Comparison of ENCODE assay signal across 8 cellular contexts in the genomic region with DNA sequence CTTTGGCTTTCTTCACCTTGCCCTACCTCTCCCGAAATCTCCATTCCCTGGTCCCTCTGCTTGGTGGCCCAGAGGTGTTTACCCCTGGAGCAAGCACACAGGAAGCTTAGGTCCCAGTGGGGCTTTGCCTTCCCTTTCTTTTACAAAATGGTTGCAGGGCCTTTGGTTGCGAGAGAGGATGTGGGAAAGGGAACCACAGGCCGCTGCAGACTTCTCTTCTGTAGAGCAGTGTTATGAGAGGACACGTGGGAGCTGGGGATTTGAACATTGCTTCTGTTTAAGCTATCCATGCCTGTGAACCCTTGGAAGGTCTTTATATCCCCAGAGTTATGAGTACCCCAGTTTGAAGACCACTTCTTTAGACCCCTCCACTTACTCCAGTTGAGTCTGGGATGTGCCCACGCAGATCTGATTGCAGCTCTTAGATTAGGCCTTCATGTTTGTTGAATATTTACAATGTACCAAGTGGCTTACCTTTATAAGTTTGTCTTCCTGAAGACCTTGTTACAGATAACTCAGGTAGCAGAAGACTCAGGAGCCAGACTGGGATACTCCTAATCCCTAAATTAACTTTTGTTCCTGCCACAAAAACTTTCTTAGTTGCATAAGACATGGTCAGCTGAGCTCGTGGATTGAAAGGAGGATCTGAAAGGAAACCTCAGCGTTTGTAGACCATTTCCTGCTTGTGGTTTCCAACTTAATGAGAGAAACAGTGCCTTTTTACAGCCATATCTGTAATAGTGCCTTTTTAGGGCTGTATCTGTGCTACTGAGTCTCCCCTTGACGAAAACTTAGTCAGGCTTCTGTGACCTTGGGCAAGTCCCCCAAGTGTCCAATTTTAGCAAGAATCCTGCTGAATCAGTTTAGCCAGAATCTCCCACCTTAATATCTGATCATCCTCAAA. TPM values are rescaled to one million over a fixed set of nuclear protein-coding genes. Genes with fewer than 3 reads are reported as not detected.
A peak's percentile ranks its signal among the peaks of the same experiment; 100 is the strongest.
DNase-seq lines count a peak whose midpoint lies in the region; ATAC-seq and TF ChIP-seq lines count a peak whose summit lies in the region.

No MANE protein-coding gene starts in this region.

- H3K9ac ChIP-seq in DND-41 (ENCODE audit: low read depth, low read length) = peak overlapping the region; percentile 28; the same call in 1 of the 2 replicates

- no peaks in the 10 kb centered on the region for H3K27me3 ChIP-seq in DND-41 (ENCODE audit: insufficient read depth, low read length, poor library complexity)
- H3K27me3 ChIP-seq in left lung = no peaks in the 10 kb centered on the region

- no peaks in the 10 kb centered on the region for H3K79me2 ChIP-seq in DND-41 (ENCODE audit: insufficient read depth, low read length)

- H3K4me3 Mint-ChIP-seq in WTC11 (no peak overlapping the region), endothelial cell (ENCODE audit: unreplicated experiment) (no peak overlapping the region)

- peaks cover 11% of the 10 kb centered on the region for H3K9me3 Mint-ChIP-seq in WTC11
- no peaks in the 10 kb centered on the region for H3K9me3 Mint-ChIP-seq in endothelial cell (ENCODE audit: unreplicated experiment)

- peak; percentile 86 for DNase-seq in DND-41
- DNase-seq in WTC11 (ENCODE audit: low spot score) = no peak
- peak in 1 of 2 donors; percentile 64 for DNase-seq in left lung
- DNase-seq in AG08395 (ENCODE audit: low spot score) = no peak
- no peak for DNase-seq in endothelial cell (ENCODE audit: low spot score)
- no peak for DNase-seq in NCI-H2081 (lab: John Stamatoyannopoulos, UW)

- H3K36me3 Mint-ChIP-seq in WTC11 (no peaks in the 10 kb centered on the region), endothelial cell (ENCODE audit: low read depth, unreplicated experiment) (no peaks in the 10 kb centered on the region)

- peak overlapping the region; percentile 38; the same call in 1 of the 2 replicates for H2AFZ ChIP-seq in DND-41 (ENCODE audit: low read depth, low read length)

- peak overlapping the region in 1 of 2 experiments; percentile 19; a peak in 2 of 4 replicates for H3K4me3 ChIP-seq in DND-41 (ENCODE audit: low read depth in 1 of 2, low read length in 2 of 2)
- no peak overlapping the region for H3K4me3 ChIP-seq in left lung

- intact Hi-C loops in left lung (cut with DNase I) = no loop called here

- peak; percentile 96 for ATAC-seq in DND-41 (ENCODE audit: insufficient read depth, low read depth)
- peak; percentile 95 for ATAC-seq in GM19372 (IDR thresholded peaks at IDR 0.05; ENCODE audit: low read depth, unreplicated experiment)
- peak; percentile 96 for ATAC-seq in HG03280 (IDR thresholded peaks at IDR 0.05; ENCODE audit: unreplicated experiment)
- peak; percentile 24; the same call in 1 of the 2 replicates for ATAC-seq in WTC11
- peak; percentile 81 for ATAC-seq in left lung

- H3K4me1 Mint-ChIP-seq in WTC11 = peaks cover 24% of the 10 kb centered on the region
- H3K4me1 Mint-ChIP-seq in endothelial cell (ENCODE audit: unreplicated experiment) = peaks cover 3% of the 10 kb centered on the region

- H3K4me2 ChIP-seq in DND-41 (ENCODE audit: insufficient read depth, low read length) = peak overlapping the region; percentile 51

- H3K4me1 ChIP-seq in DND-41 (ENCODE audit: insufficient read depth, low read length) (peaks cover 35% of the 10 kb centered on the region), left lung (peaks cover 7 to 42% of the 10 kb centered on the region in 2 donors)

- TF ChIP-seq CTCF in DND-41 (IDR thresholded peaks at IDR 0.05; ENCODE audit: borderline replicate concordance, extremely low read depth, low read length, poor library complexity, severe bottlenecking) (no peak), WTC11 (IDR thresholded peaks at IDR 0.05) (no peak), left lung (IDR thresholded peaks at IDR 0.05) (no peak), endothelial cell (IDR thresholded peaks at IDR 0.05; ENCODE audit: unreplicated experiment) (no peak)

- H4K20me1 ChIP-seq in DND-41 (ENCODE audit: insufficient read depth, low read length) = no peaks in the 10 kb centered on the region

- CTCF ChIA-PET in WTC11 (lab: Charles Lee) = interaction anchor here (0.7 kb wide), 1 partner anchor 221 kb away, joined by 3 read pairs; no protein-coding TSS in a partner anchor

- H3K36me3 ChIP-seq in DND-41 (ENCODE audit: insufficient read depth, low read length) (no peaks in the 10 kb centered on the region), left lung (no peaks in the 10 kb centered on the region)

- POLR2A ChIA-PET in WTC11 (lab: Charles Lee) = no interaction called here

- H3K9me3 ChIP-seq in DND-41 (ENCODE audit: insufficient read depth, low read length, severe bottlenecking) (no peaks in the 10 kb centered on the region), left lung (no peaks in the 10 kb centered on the region)

- no peak overlapping the region; the same call in 1 of the 2 replicates for H3K27ac Mint-ChIP-seq in WTC11
- H3K27ac Mint-ChIP-seq in endothelial cell (ENCODE audit: unreplicated experiment) = no peak overlapping the region

- H3K27me3 Mint-ChIP-seq in WTC11 (ENCODE audit: low read depth) (no peaks in the 10 kb centered on the region), endothelial cell (ENCODE audit: unreplicated experiment) (no peaks in the 10 kb centered on the region)

- H3K27ac ChIP-seq in DND-41 (ENCODE audit: low read length) = peak overlapping the region; percentile 81
- H3K27ac ChIP-seq in left lung = peak overlapping the region; percentile 58 to 90

TF ChIP-seq in WTC11, 78 proteins besides CTCF, POLR2A, EP300 and RAD21 (continues in another document):
- TF ChIP-seq OVOL2 (CRISPR knock-in tag; IDR thresholded peaks at IDR 0.05; ENCODE audit: borderline replicate concordance) = no peak
- TF ChIP-seq ZBTB43 (CRISPR knock-in tag; IDR thresholded peaks at IDR 0.05) = no peak
- TF ChIP-seq, protein P1, sequence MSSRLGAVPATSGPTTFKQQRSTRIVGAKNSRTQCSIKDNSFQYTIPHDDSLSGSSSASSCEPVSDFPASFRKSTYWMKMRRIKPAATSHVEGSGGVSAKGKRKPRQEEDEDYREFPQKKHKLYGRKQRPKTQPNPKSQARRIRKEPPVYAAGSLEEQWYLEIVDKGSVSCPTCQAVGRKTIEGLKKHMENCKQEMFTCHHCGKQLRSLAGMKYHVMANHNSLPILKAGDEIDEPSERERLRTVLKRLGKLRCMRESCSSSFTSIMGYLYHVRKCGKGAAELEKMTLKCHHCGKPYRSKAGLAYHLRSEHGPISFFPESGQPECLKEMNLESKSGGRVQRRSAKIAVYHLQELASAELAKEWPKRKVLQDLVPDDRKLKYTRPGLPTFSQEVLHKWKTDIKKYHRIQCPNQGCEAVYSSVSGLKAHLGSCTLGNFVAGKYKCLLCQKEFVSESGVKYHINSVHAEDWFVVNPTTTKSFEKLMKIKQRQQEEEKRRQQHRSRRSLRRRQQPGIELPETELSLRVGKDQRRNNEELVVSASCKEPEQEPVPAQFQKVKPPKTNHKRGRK (CRISPR knock-in tag; IDR thresholded peaks at IDR 0.05; ENCODE audit: borderline replicate concordance) = no peak
- TF ChIP-seq ZNF138 (CRISPR knock-in tag; conservative IDR thresholded peaks at IDR 0.05) = no peak
- TF ChIP-seq ZNF532 (CRISPR knock-in tag; IDR thresholded peaks at IDR 0.05; ENCODE audit: borderline replicate concordance) = no peak

RNA-seq across cellular contexts. Expression of gene IVNS1ABP, which starts 21.9 kb away (rescaled TPM):
- total RNA-seq in WTC11 (2021) = 141 to 159 TPM (median 141 TPM) in 3 replicates
- total RNA-seq in left lung = 100 to 1,000 TPM in 1 of 2 donors, 10 to 100 TPM in 1; 74.3 to 134 TPM
- 95.9 TPM for total RNA-seq in endothelial cell (ENCODE audit: unreplicated experiment)

Comparison
In these comparisons a context has a peak if more than half of its experiments do, and no peak if none do; other contexts are left out.
1. ATAC-seq: peak in every context shown above with its lines; median percentile 96 in DND-41; 96 in HG03280; 95 in GM19372; 81 in left lung; 24 in WTC11.